Comparison of ENCODE assay signal across 22 cellular contexts in genomic region chr1:5110508-5110907, GRCh38.
DNase-seq lines count a peak whose midpoint lies in the region; ATAC-seq lines count a peak whose summit lies in the region.
"Had no signal": no experiment of that assay in that cellular context is flagged by ENCODE, and none has a peak within 500 bp of the region (broad histone marks: within the 10 kb centered on the region; RNA-seq: fewer than 3 reads in every experiment).

No MANE protein-coding gene starts in this region.

- H3K27me3 Mint-ChIP-seq in activated T-cell treated with anti-CD3 and anti-CD28 coated beads, Interleukin-2, amount 50 U/mL, for 4 hours (ENCODE audit: low read depth), result peaks cover 6% of the 10 kb centered on the region
- H3K27me3 Mint-ChIP-seq in CD8-positive, alpha-beta memory T cell, result peaks cover 9 to 31% of the 10 kb centered on the region in 2 donors
- peaks cover 18% of the 10 kb centered on the region for H3K27me3 Mint-ChIP-seq in activated T-helper 17 cell treated with anti-CD3 and anti-CD28 coated beads, Interleukin-2, amount 50 U/mL, for 72 hours
- H3K27me3 Mint-ChIP-seq in naive thymus-derived CD4-positive, alpha-beta T cell, result peaks cover 4 to 29% (median 12%) of the 10 kb centered on the region in 5 donors

- H3K9me3 ChIP-seq in CD8-positive, alpha-beta memory T cell (ENCODE audit: low read length), result no peaks in the 10 kb centered on the region
- no peaks in the 10 kb centered on the region for H3K9me3 ChIP-seq in naive thymus-derived CD4-positive, alpha-beta T cell (ENCODE audit: control insufficient read depth in 2 of 3, low read length in 3 of 3)
- H3K9me3 ChIP-seq: A549, BE2C had no signal

- in situ Hi-C loops in G401 (cut with HindIII; ENCODE audit: low sequenced_read_pairs), result no loop called here

- no peak overlapping the region for H3K4me3 ChIP-seq in CD8-positive, alpha-beta memory T cell (ENCODE audit: low read length)
- no peak overlapping the region for H3K4me3 ChIP-seq in naive thymus-derived CD4-positive, alpha-beta T cell (ENCODE audit: low read length)
- H3K4me3 ChIP-seq: A549 had no signal

- CTCF ChIA-PET in CD8-positive, alpha-beta memory T cell (lab: Charles Lee), result no interaction called here
- CTCF ChIA-PET in naive thymus-derived CD4-positive, alpha-beta T cell (lab: Charles Lee), result no interaction called here

- H3K27ac Mint-ChIP-seq in CD8-positive, alpha-beta memory T cell, result peak overlapping the region in 2 of 8 donors; percentile 27 to 64
- H3K27ac Mint-ChIP-seq in activated T-helper 17 cell treated with anti-CD3 and anti-CD28 coated beads, Interleukin-2, amount 50 U/mL, for 72 hours, result no peak overlapping the region
- H3K27ac Mint-ChIP-seq in naive thymus-derived CD4-positive, alpha-beta T cell, result peak overlapping the region in 4 of 9 donors; percentile 42 to 79 (median 68)

- no peaks in the 10 kb centered on the region for H3K36me3 ChIP-seq in CD8-positive, alpha-beta memory T cell (ENCODE audit: insufficient read depth, low read length)
- H3K36me3 ChIP-seq in naive thymus-derived CD4-positive, alpha-beta T cell (ENCODE audit: control insufficient read depth in 2 of 3, insufficient read depth in 3 of 3, low read length in 3 of 3), result no peaks in the 10 kb centered on the region
- H3K36me3 ChIP-seq: BE2C had no signal

- peaks cover 30% of the 10 kb centered on the region for H3K4me1 Mint-ChIP-seq in activated T-cell treated with anti-CD3 and anti-CD28 coated beads, Interleukin-2, amount 50 U/mL, for 4 hours (ENCODE audit: low read depth)
- H3K4me1 Mint-ChIP-seq in CD8-positive, alpha-beta memory T cell, result peaks cover 25 to 36% (median 30%) of the 10 kb centered on the region in 3 donors
- peaks cover 14% of the 10 kb centered on the region for H3K4me1 Mint-ChIP-seq in activated T-helper 17 cell treated with anti-CD3 and anti-CD28 coated beads, Interleukin-2, amount 50 U/mL, for 72 hours
- peaks cover 8 to 55% (median 22%) of the 10 kb centered on the region in 7 donors for H3K4me1 Mint-ChIP-seq in naive thymus-derived CD4-positive, alpha-beta T cell

- H3K9me3 Mint-ChIP-seq in activated T-cell treated with anti-CD3 and anti-CD28 coated beads, Interleukin-2, amount 50 U/mL, for 4 hours, result no peaks in the 10 kb centered on the region
- no peaks in the 10 kb centered on the region for H3K9me3 Mint-ChIP-seq in CD8-positive, alpha-beta memory T cell
- peaks cover 5% of the 10 kb centered on the region for H3K9me3 Mint-ChIP-seq in activated T-helper 17 cell treated with anti-CD3 and anti-CD28 coated beads, Interleukin-2, amount 50 U/mL, for 72 hours
- H3K9me3 Mint-ChIP-seq in naive thymus-derived CD4-positive, alpha-beta T cell, result peaks cover 0 to 5% (median 0%) of the 10 kb centered on the region in 11 donors

- no peak overlapping the region for H3K27ac ChIP-seq in CD8-positive, alpha-beta memory T cell (ENCODE audit: low read depth, low read length)
- no peak overlapping the region for H3K27ac ChIP-seq in naive thymus-derived CD4-positive, alpha-beta T cell (ENCODE audit: low read depth, low read length)
- H3K27ac ChIP-seq: A549 had no signal

- intact Hi-C loops in naive thymus-derived CD4-positive, alpha-beta T cell (cut with micrococcal nuclease), result no loop called here
- intact Hi-C loops in Right ventricle myocardium inferior (cut with DNase I), result no loop called here

- no peak for ATAC-seq in activated T-cell treated with anti-CD3 and anti-CD28 coated beads, Interleukin-2, amount 50 U/mL, for 4 hours
- peak; percentile 26 for ATAC-seq in activated T-helper 17 cell treated with anti-CD3 and anti-CD28 coated beads, Interleukin-2, amount 50 U/mL, for 72 hours (replicated peaks)
- ATAC-seq in naive thymus-derived CD4-positive, alpha-beta T cell, result no peak
- ATAC-seq in GM19328 (IDR thresholded peaks at IDR 0.05; ENCODE audit: unreplicated experiment) (no peak), Right ventricle myocardium inferior (no peak)
- ATAC-seq: A549, HCT116, Panc1 had no signal

- POLR2A ChIA-PET in CD8-positive, alpha-beta memory T cell (lab: Charles Lee), result no interaction called here
- POLR2A ChIA-PET in naive thymus-derived CD4-positive, alpha-beta T cell (lab: Charles Lee), result no interaction called here

- DNase-seq in activated T-cell treated with anti-CD3 and anti-CD28 coated beads, Interleukin-2, amount 50 U/mL, for 4 hours, result no peak
- no peak for DNase-seq in activated T-cell treated with anti-CD3 and anti-CD28 coated beads, Interleukin-2, amount 50 U/mL, for 48 hours
- peak in 1 of 5 donors; percentile 35 for DNase-seq in CD8-positive, alpha-beta memory T cell
- DNase-seq in naive thymus-derived CD4-positive, alpha-beta T cell, result no peak
- DNase-seq in G401 (ENCODE audit: low spot score), result no peak
- DNase-seq in Right ventricle myocardium inferior (ENCODE audit: missing footprints), result no peak
- DNase-seq: BE2C; Calu3; CD4-positive, CD25-positive, alpha-beta regulatory T cell; DMS153; GOT3; KG1; NCI-H1092 treated with DMSO at 0.1 percent for 48 hours; NCI-H1436 treated with DMSO at 0.1 percent for 48 hours; NCI-H1930; NCI-H69; NK-92 treated with Interleukin-12 subunit alpha and Interleukin-12 subunit beta, amount 100 ng/mL, for 24 hours had no signal

- peak overlapping the region; percentile 13 for H3K4me3 Mint-ChIP-seq in activated T-cell treated with anti-CD3 and anti-CD28 coated beads, Interleukin-2, amount 50 U/mL, for 4 hours
- H3K4me3 Mint-ChIP-seq in CD8-positive, alpha-beta memory T cell, result peak overlapping the region in 4 of 7 donors; percentile 44 to 57 (median 47)
- H3K4me3 Mint-ChIP-seq in activated T-helper 17 cell treated with anti-CD3 and anti-CD28 coated beads, Interleukin-2, amount 50 U/mL, for 72 hours, result peak overlapping the region; percentile 10
- H3K4me3 Mint-ChIP-seq in naive thymus-derived CD4-positive, alpha-beta T cell, result peak overlapping the region in 8 of 10 donors; percentile 3 to 73 (median 23)

- H3K36me3 Mint-ChIP-seq in activated T-cell treated with anti-CD3 and anti-CD28 coated beads, Interleukin-2, amount 50 U/mL, for 4 hours (ENCODE audit: insufficient read depth), result no peaks in the 10 kb centered on the region
- H3K36me3 Mint-ChIP-seq in CD8-positive, alpha-beta memory T cell, result peaks cover 0 to 1% (median 0%) of the 10 kb centered on the region in 3 donors
- H3K36me3 Mint-ChIP-seq in activated T-helper 17 cell treated with anti-CD3 and anti-CD28 coated beads, Interleukin-2, amount 50 U/mL, for 72 hours (ENCODE audit: low read depth), result no peaks in the 10 kb centered on the region
- no peaks in the 10 kb centered on the region for H3K36me3 Mint-ChIP-seq in naive thymus-derived CD4-positive, alpha-beta T cell
- H3K36me3 Mint-ChIP-seq: CD4-positive, CD25-positive, alpha-beta regulatory T cell had no signal

- H3K4me1 ChIP-seq in CD8-positive, alpha-beta memory T cell (ENCODE audit: insufficient read depth, low read length), result peaks cover 14% of the 10 kb centered on the region
- H3K4me1 ChIP-seq in naive thymus-derived CD4-positive, alpha-beta T cell (ENCODE audit: control insufficient read depth in 2 of 2, insufficient read depth in 2 of 2, low read length in 2 of 2), result peaks cover 3 to 10% of the 10 kb centered on the region in 2 donors
- H3K4me1 ChIP-seq: A549, BE2C had no signal

- H3K27me3 ChIP-seq in CD8-positive, alpha-beta memory T cell (ENCODE audit: insufficient read depth, low read length, poor library complexity, severe bottlenecking), result no peaks in the 10 kb centered on the region
- no peaks in the 10 kb centered on the region for H3K27me3 ChIP-seq in naive thymus-derived CD4-positive, alpha-beta T cell (ENCODE audit: control insufficient read depth in 2 of 2, insufficient read depth in 2 of 2, low read length in 2 of 2)
- H3K27me3 ChIP-seq: BE2C had no signal
